In genomic region chr2:28594029-28594368, GRCh38 we compare ENCODE assay signal across 9 cellular contexts.
DNase-seq lines count a peak whose midpoint lies in the region; ATAC-seq and TF ChIP-seq lines count a peak whose summit lies in the region.
"Had no signal": no experiment of that assay in that cellular context is flagged by ENCODE, and none has a peak within 500 bp of the region (broad histone marks: within the 10 kb centered on the region; RNA-seq: fewer than 3 reads in every experiment).

No MANE protein-coding gene starts in this region.

- ATAC-seq in GM19043 (IDR thresholded peaks at IDR 0.05; ENCODE audit: low read depth, unreplicated experiment) = peak; percentile 15
- no peak for ATAC-seq in stimulated activated effector memory CD8-positive, alpha-beta T cell treated with anti-CD3 and anti-CD28 coated beads, Interleukin-12 subunit alpha, Interleukin-12 subunit beta, amount 100 ng/mL, for 72 hours

- TF ChIP-seq CTCF in PC-9 (conservative IDR thresholded peaks at IDR 0.05) = no peak

- no peaks in the 10 kb centered on the region for H3K27me3 ChIP-seq in PC-9 (ENCODE audit: insufficient read depth, low read depth)
- H3K27me3 ChIP-seq in esophagus (ENCODE audit: control insufficient read depth in 1 of 2, insufficient read depth in 2 of 2, low read length in 2 of 2) = no peaks in the 10 kb centered on the region

- no peak overlapping the region for H3K4me3 ChIP-seq in PC-9
- no peak overlapping the region for H3K4me3 ChIP-seq in esophagus (ENCODE audit: low read depth in 1 of 2, low read length in 2 of 2)
- H3K4me3 ChIP-seq: lung had no signal

- peaks cover 22% of the 10 kb centered on the region for H3K4me1 Mint-ChIP-seq in stimulated activated effector memory CD8-positive, alpha-beta T cell treated with anti-CD3 and anti-CD28 coated beads, Interleukin-12 subunit alpha, Interleukin-12 subunit beta, amount 100 ng/mL, for 72 hours

- H3K9me2 ChIP-seq in PC-9 (ENCODE audit: insufficient read depth) = no peaks in the 10 kb centered on the region

- H3K4me2 ChIP-seq in PC-9 = peak overlapping the region; percentile 60

- H3F3A ChIP-seq in PC-9 (ENCODE audit: insufficient read depth, low read depth) = peaks cover 33% of the 10 kb centered on the region

- POLR2A ChIA-PET in PC-9 (lab: Charles Lee; ENCODE audit: unreplicated experiment) = interaction anchor here (0.5 to 0.7 kb wide), 6 partner anchors 40 to 912 kb away, joined by 3 to 11 read pairs (median 4); no protein-coding TSS in a partner anchor

- CTCF ChIA-PET in PC-9 (lab: Charles Lee) = interaction anchor here (0.6 to 2.0 kb wide), 12 partner anchors 10 to 176 kb away, joined by 3 to 10 read pairs (median 4); partner anchors contain the start of gene PPP1CB

- 30 to 32% methylated on average over 12 of the region's 12 CpGs for WGBS in esophagus, 2 donors

- BruUV-seq in PC-9 (replicated peaks; lab: Mats Ljungman, UMichigan) = no TSS peak

- no peak for DNase-seq in PC-9
- DNase-seq in stimulated activated effector memory CD8-positive, alpha-beta T cell treated with anti-CD3 and anti-CD28 coated beads, Interleukin-12 subunit alpha, Interleukin-12 subunit beta, amount 100 ng/mL, for 72 hours (ENCODE audit: low spot score in 2 of 2) = no peak
- no peak for DNase-seq in NCI-H2107 treated with DMSO at 0.1 percent for 48 hours (lab: John Stamatoyannopoulos, UW; ENCODE audit: unreplicated experiment)
- no peak for DNase-seq in HuH-7.5 (ENCODE audit: low spot score)
- DNase-seq in NCI-H2081 (lab: John Stamatoyannopoulos, UW) = no peak
- DNase-seq: cortex of kidney had no signal

- peaks cover 40% of the 10 kb centered on the region for H3K4me1 ChIP-seq in PC-9 (replicated peaks; ENCODE audit: insufficient read depth)
- peaks cover 3 to 4% of the 10 kb centered on the region in 2 donors for H3K4me1 ChIP-seq in esophagus (ENCODE audit: control insufficient read depth in 2 of 2, insufficient read depth in 2 of 2, low read length in 1 of 2)

- H4K20me1 ChIP-seq in PC-9 (ENCODE audit: insufficient read depth) = no peaks in the 10 kb centered on the region

- no peaks in the 10 kb centered on the region for H3K9me3 Mint-ChIP-seq in stimulated activated effector memory CD8-positive, alpha-beta T cell treated with anti-CD3 and anti-CD28 coated beads, Interleukin-12 subunit alpha, Interleukin-12 subunit beta, amount 100 ng/mL, for 72 hours

- peak overlapping the region; percentile 52 for H3K4me3 Mint-ChIP-seq in stimulated activated effector memory CD8-positive, alpha-beta T cell treated with anti-CD3 and anti-CD28 coated beads, Interleukin-12 subunit alpha, Interleukin-12 subunit beta, amount 100 ng/mL, for 72 hours

- H3K27ac Mint-ChIP-seq in stimulated activated effector memory CD8-positive, alpha-beta T cell treated with anti-CD3 and anti-CD28 coated beads, Interleukin-12 subunit alpha, Interleukin-12 subunit beta, amount 100 ng/mL, for 72 hours = peak overlapping the region; percentile 76

- intact Hi-C loops in PC-9 (cut with micrococcal nuclease; ENCODE audit: unreplicated experiment) = loop anchor here (1.0 to 2.0 kb wide), 6 partner anchors 19 to 159 kb away; no protein-coding TSS in a partner anchor

- no peaks in the 10 kb centered on the region for H3K79me2 ChIP-seq in PC-9 (ENCODE audit: low read depth)

- H2AFZ ChIP-seq in PC-9 = no peak overlapping the region

- H3K27ac ChIP-seq in PC-9 (peak overlapping the region; percentile 69), esophagus (ENCODE audit: low read depth in 2 of 2, low read length in 1 of 2) (peak overlapping the region; percentile 5 to 95)

- H3K36me3 ChIP-seq in PC-9 (ENCODE audit: low read depth) (no peaks in the 10 kb centered on the region), esophagus (ENCODE audit: control insufficient read depth in 2 of 2, insufficient read depth in 2 of 2, low read length in 1 of 2) (no peaks in the 10 kb centered on the region)

- no peaks in the 10 kb centered on the region for H3K36me3 Mint-ChIP-seq in stimulated activated effector memory CD8-positive, alpha-beta T cell treated with anti-CD3 and anti-CD28 coated beads, Interleukin-12 subunit alpha, Interleukin-12 subunit beta, amount 100 ng/mL, for 72 hours

- H3K9me3 ChIP-seq in PC-9 (ENCODE audit: insufficient read depth, low read depth) = 0 out of 2 replicates have a peak, but pooled peaks cover 4% of the 10 kb centered on the region
- H3K9me3 ChIP-seq in esophagus (ENCODE audit: control insufficient read depth in 2 of 2, insufficient read depth in 1 of 2, low read depth in 1 of 2, low read length in 1 of 2) = no peaks in the 10 kb centered on the region
